In the genomic region with DNA sequence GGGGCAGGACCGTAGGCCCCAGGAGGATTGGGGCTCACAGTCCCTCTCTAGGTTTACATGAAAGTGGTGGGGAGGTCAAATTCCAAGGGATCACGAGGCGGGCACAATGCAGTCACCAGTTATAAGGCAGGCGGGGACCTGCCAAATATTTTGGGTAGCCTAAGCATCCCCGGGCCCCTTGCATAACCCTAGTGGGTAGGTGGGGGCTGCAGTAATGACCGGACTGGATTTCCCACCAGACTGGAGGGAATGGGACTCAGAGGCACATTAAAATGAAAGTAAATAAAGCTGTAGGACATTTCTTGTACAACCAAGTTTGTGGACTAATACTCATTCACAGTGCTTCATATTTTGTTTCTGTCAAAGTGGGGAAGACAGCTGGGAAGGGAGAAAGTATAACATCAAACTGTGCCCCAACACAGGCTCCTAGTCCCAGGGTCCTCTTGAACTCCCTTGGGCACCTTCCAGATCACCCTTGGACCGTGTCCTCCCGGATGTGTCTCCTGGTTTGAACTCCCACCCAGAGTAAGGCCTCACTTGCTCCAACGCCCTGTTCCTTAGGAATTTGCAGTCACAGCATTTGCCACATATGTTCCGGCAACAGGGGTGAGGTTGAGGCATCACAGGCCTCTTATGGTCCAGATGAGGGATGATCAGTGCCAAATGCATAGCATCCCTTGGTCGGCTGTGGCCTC, we compare ENCODE assay signal across 22 cellular contexts. TPM values are rescaled to one million over a fixed set of nuclear protein-coding genes. Genes with fewer than 3 reads are reported as not detected.
DNase-seq lines count a peak whose midpoint lies in the region; ATAC-seq and TF ChIP-seq lines count a peak whose summit lies in the region.
"Had no signal": no experiment of that assay in that cellular context is flagged by ENCODE, and none has a peak within 500 bp of the region (broad histone marks: within the 10 kb centered on the region; RNA-seq: fewer than 3 reads in every experiment).

No MANE protein-coding gene starts in this region.

- H3K4me3 Mint-ChIP-seq in naive B cell: peak overlapping the region in 1 of 8 donors; percentile 44
- H3K4me3 Mint-ChIP-seq: stimulated activated naive CD8-positive, alpha-beta T cell treated with anti-CD3 and anti-CD28 coated beads, Interleukin-15, Interleukin-2, amounts not matched to agents 100 ng/mL and 50 ng/mL, for 24 hours had no signal

- peaks cover 0 to 2% (median 0%) of the 10 kb centered on the region in 7 donors for H3K9me3 Mint-ChIP-seq in naive B cell
- H3K9me3 Mint-ChIP-seq: stimulated activated naive CD8-positive, alpha-beta T cell treated with anti-CD3 and anti-CD28 coated beads, Interleukin-15, Interleukin-2, amounts not matched to agents 100 ng/mL and 50 ng/mL, for 24 hours had no signal

- DNase-seq in SJCRH30 (peak; percentile 59 to 63), heart left ventricle (no peak), naive B cell (no peak), uterus (no peak), left lung (no peak)
- no peak for DNase-seq in stimulated activated CD4-positive, alpha-beta T cell treated with anti-CD3 and anti-CD28 coated beads, Interleukin-4, amount 100 ng/mL, for 4 hours
- DNase-seq: activated CD4-positive, alpha-beta T cell treated with anti-CD3 and anti-CD28 coated beads for 4 hours; activated CD8-positive, alpha-beta memory T cell treated with anti-CD3 and anti-CD28 coated beads, Interleukin-2, amount 50 U/mL, for 48 hours; activated gamma-delta T cell; effector memory CD4-positive, alpha-beta T cell; midbrain; NCI-H1092 treated with DMSO at 0.1 percent for 48 hours; NCI-H2171 treated with DMSO at 0.1 percent for 48 hours; NCI-H774; retina; SK-N-SH had no signal

- H3K36me3 ChIP-seq in SJCRH30 (no peaks in the 10 kb centered on the region), heart left ventricle (no peaks in the 10 kb centered on the region), uterus (no peaks in the 10 kb centered on the region), left lung (no peaks in the 10 kb centered on the region)
- H3K36me3 ChIP-seq: neutrophil had no signal

- H3K4me3 ChIP-seq in SJCRH30: peak overlapping the region; percentile 5; the same call in 1 of the 2 replicates
- no peak overlapping the region for H3K4me3 ChIP-seq in heart left ventricle
- no peak overlapping the region for H3K4me3 ChIP-seq in uterus
- H3K4me3 ChIP-seq in left lung: no peak overlapping the region
- H3K4me3 ChIP-seq: PC-9 had no signal

- H3K36me3 Mint-ChIP-seq in naive B cell: no peaks in the 10 kb centered on the region

- peak in 2 of 4 donors; percentile 12 to 45 for ATAC-seq in heart left ventricle
- ATAC-seq in naive B cell (ENCODE audit: low read depth in 2 of 2): no peak
- no peak for ATAC-seq in GM21717 (IDR thresholded peaks at IDR 0.05; ENCODE audit: unreplicated experiment)
- ATAC-seq in left lung: no peak

- 51 to 64% (median 58%) methylated on average over 11 of the region's 11 CpGs for WGBS in heart left ventricle, 4 donors

- H3K27me3 Mint-ChIP-seq in naive B cell: no peaks in the 10 kb centered on the region
- H3K27me3 Mint-ChIP-seq: stimulated activated naive CD8-positive, alpha-beta T cell treated with anti-CD3 and anti-CD28 coated beads, Interleukin-15, Interleukin-2, amounts not matched to agents 100 ng/mL and 50 ng/mL, for 24 hours had no signal

- intact Hi-C loops in heart left ventricle (cut with DNase I) (loop anchor here in 8 of 10 donors (2.0 to 10.0 kb wide), 6 partner anchors 64 to 98 kb away; no protein-coding TSS in a partner anchor), uterus (cut with DNase I; ENCODE audit: low total_unique reads) (no loop called here), left lung (cut with DNase I) (loop anchor here in 1 of 2 donors (5.0 kb wide), 1 partner anchor 64 kb away; no protein-coding TSS in a partner anchor)

- TF ChIP-seq POLR2A in heart left ventricle (IDR thresholded peaks at IDR 0.05) (no peak), uterus (IDR thresholded peaks at IDR 0.05) (no peak)

- no peaks in the 10 kb centered on the region for H3K27me3 ChIP-seq in SJCRH30
- H3K27me3 ChIP-seq in heart left ventricle: no peaks in the 10 kb centered on the region
- no peaks in the 10 kb centered on the region for H3K27me3 ChIP-seq in uterus
- no peaks in the 10 kb centered on the region for H3K27me3 ChIP-seq in left lung
- H3K27me3 ChIP-seq: neutrophil had no signal

- TF ChIP-seq CTCF in heart left ventricle (IDR thresholded peaks at IDR 0.05) (no peak), uterus (IDR thresholded peaks at IDR 0.05) (no peak), left lung (IDR thresholded peaks at IDR 0.05) (no peak)

- H3K9me3 ChIP-seq in SJCRH30 (replicated peaks): no peaks in the 10 kb centered on the region
- H3K9me3 ChIP-seq in heart left ventricle: no peaks in the 10 kb centered on the region
- no peaks in the 10 kb centered on the region for H3K9me3 ChIP-seq in uterus
- no peaks in the 10 kb centered on the region for H3K9me3 ChIP-seq in left lung
- H3K9me3 ChIP-seq: Caco-2, neutrophil, SK-N-SH had no signal

- peak overlapping the region in 4 of 6 donors; percentile 14 to 87 (median 52) for H3K27ac Mint-ChIP-seq in naive B cell
- H3K27ac Mint-ChIP-seq: stimulated activated naive CD8-positive, alpha-beta T cell treated with anti-CD3 and anti-CD28 coated beads, Interleukin-15, Interleukin-2, amounts not matched to agents 100 ng/mL and 50 ng/mL, for 24 hours had no signal

- peak overlapping the region; percentile 74 for H3K27ac ChIP-seq in SJCRH30
- H3K27ac ChIP-seq in heart left ventricle: peak overlapping the region in 10 of 12 donors; percentile 3 to 65 (median 28)
- peak overlapping the region; percentile 18 to 32 for H3K27ac ChIP-seq in uterus
- peak overlapping the region in 1 of 2 donors; percentile 50 for H3K27ac ChIP-seq in left lung
- H3K27ac ChIP-seq: KMS-11, neutrophil, PC-9 had no signal

- H3K4me1 ChIP-seq in SJCRH30 (peaks cover 41% of the 10 kb centered on the region), heart left ventricle (peaks cover 0 to 39% (median 17%) of the 10 kb centered on the region in 12 donors), uterus (no peaks in the 10 kb centered on the region), left lung (peaks cover 8 to 11% of the 10 kb centered on the region in 2 donors)

- H3K4me1 Mint-ChIP-seq in naive B cell: peaks cover 65 to 86% (median 82%) of the 10 kb centered on the region in 3 donors

RNA-seq across cellular contexts. Expression of a gene that starts 28.4 kb away (rescaled TPM):
- 1.7 and 2.1 TPM in 2 replicates for total RNA-seq in SJCRH30 (2014; rRNA removed; shearing (Covaris generic))
- total RNA-seq in heart left ventricle: 10 to 100 TPM; 10.0 to 45.3 (median 12.9) TPM
- 10 to 100 TPM in 1 of 2 donors, 1 to 10 TPM in 1; 4.8 to 16.0 TPM for polyA plus RNA-seq in heart left ventricle
- 100 to 1,000 TPM in 5 of 6 donors, 10 to 100 TPM in 1; 97.1 to 182 (median 140) TPM for polyA plus RNA-seq in naive B cell (ENCODE audit: low read depth in 6 of 6)
- 10 to 100 TPM; 12.3 to 22.1 (median 16.3) TPM for total RNA-seq in uterus
- 10 to 100 TPM; 24.4 to 42.9 TPM for total RNA-seq in left lung

Comparison
In these comparisons a context has a peak if more than half of its experiments do, and no peak if none do; other contexts are left out.
1. DNase-seq: peak in SJCRH30 (2 of 2); none in heart left ventricle (0 of 5), naive B cell (single experiment), uterus (0 of 2), stimulated activated CD4-positive, alpha-beta T cell treated with anti-CD3 and anti-CD28 coated beads, Interleukin-4, amount 100 ng/mL, for 4 hours (0 of 2) and left lung (0 of 2).